In the genomic region with DNA sequence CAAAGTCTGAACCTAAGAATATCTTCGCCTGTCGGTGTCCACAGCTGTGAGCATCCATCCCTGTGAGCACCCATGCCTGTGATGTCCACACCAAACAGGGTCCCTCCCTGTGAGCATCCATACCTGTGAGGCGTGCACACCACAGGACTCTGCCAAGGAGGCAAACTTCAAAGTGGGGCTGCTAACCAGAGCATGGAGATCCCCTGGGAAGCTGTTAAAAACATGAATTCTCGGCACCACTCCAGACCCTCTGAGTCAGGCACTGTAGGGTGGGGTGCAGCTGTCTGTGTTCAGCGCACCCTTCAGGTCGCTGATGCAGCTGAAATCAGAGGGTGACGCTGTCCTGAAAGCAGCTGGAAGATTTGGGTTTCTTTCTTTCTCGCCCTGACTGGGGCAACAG, we compare ENCODE assay signal across 1 cellular context.
TF ChIP-seq lines count a peak whose summit lies in the region.

No MANE protein-coding gene starts in this region.

TF ChIP-seq in SK-N-SH treated with all-trans-retinoic acid at 6 μM for 48 hours, 23 proteins besides CTCF, POLR2A, EP300 and RAD21 (continued from another document):
- TF ChIP-seq, protein P1, sequence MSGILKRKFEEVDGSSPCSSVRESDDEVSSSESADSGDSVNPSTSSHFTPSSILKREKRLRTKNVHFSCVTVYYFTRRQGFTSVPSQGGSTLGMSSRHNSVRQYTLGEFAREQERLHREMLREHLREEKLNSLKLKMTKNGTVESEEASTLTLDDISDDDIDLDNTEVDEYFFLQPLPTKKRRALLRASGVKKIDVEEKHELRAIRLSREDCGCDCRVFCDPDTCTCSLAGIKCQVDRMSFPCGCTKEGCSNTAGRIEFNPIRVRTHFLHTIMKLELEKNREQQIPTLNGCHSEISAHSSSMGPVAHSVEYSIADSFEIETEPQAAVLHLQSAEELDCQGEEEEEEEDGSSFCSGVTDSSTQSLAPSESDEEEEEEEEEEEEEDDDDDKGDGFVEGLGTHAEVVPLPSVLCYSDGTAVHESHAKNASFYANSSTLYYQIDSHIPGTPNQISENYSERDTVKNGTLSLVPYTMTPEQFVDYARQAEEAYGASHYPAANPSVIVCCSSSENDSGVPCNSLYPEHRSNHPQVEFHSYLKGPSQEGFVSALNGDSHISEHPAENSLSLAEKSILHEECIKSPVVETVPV (CRISPR knock-in tag; IDR thresholded peaks at IDR 0.05): no peak
- no peak for TF ChIP-seq ISL1 (CRISPR knock-in tag; IDR thresholded peaks at IDR 0.05)
- TF ChIP-seq PPARA (CRISPR knock-in tag; IDR thresholded peaks at IDR 0.05; ENCODE audit: borderline replicate concordance): no peak
- TF ChIP-seq, protein P2, sequence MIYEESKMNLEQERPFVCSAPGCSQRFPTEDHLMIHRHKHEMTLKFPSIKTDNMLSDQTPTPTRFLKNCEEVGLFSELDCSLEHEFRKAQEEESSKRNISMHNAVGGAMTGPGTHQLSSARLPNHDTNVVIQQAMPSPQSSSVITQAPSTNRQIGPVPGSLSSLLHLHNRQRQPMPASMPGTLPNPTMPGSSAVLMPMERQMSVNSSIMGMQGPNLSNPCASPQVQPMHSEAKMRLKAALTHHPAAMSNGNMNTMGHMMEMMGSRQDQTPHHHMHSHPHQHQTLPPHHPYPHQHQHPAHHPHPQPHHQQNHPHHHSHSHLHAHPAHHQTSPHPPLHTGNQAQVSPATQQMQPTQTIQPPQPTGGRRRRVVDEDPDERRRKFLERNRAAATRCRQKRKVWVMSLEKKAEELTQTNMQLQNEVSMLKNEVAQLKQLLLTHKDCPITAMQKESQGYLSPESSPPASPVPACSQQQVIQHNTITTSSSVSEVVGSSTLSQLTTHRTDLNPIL (CRISPR knock-in tag; IDR thresholded peaks at IDR 0.05; ENCODE audit: low read depth): no peak
- no peak for TF ChIP-seq ZC3H10 (CRISPR knock-in tag; IDR thresholded peaks at IDR 0.05)
- no peak for TF ChIP-seq GLIS3 (CRISPR knock-in tag; IDR thresholded peaks at IDR 0.05)
